19 cellular contexts compared by ENCODE assay signal in genomic region chr18:35938158-35938557, GRCh38.
DNase-seq lines count a peak whose midpoint lies in the region; ATAC-seq, FAIRE-seq and TF ChIP-seq lines count a peak whose summit lies in the region.
"Had no signal": no experiment of that assay in that cellular context is flagged by ENCODE, and none has a peak within 500 bp of the region (broad histone marks: within the 10 kb centered on the region; RNA-seq: fewer than 3 reads in every experiment).

No MANE protein-coding gene starts in this region.

- no peaks in the 10 kb centered on the region for H3K9me3 ChIP-seq in astrocyte (ENCODE audit: insufficient read depth, low read depth, low read length)
- H3K9me3 ChIP-seq in osteoblast (ENCODE audit: low read depth, low read length) = no peaks in the 10 kb centered on the region
- H3K9me3 ChIP-seq: gastroesophageal sphincter, psoas muscle had no signal

- H3K79me2 ChIP-seq in astrocyte (ENCODE audit: insufficient read depth, low read length) (no peaks in the 10 kb centered on the region), osteoblast (ENCODE audit: insufficient read depth, low read length) (no peaks in the 10 kb centered on the region)

- no peak overlapping the region for H3K9ac ChIP-seq in astrocyte (ENCODE audit: low read length)

- H3K4me3 ChIP-seq in astrocyte (ENCODE audit: insufficient read depth, low read depth, low read length) (no peak overlapping the region), osteoblast (ENCODE audit: insufficient read depth, low read length) (no peak overlapping the region)
- H3K4me3 ChIP-seq: gastroesophageal sphincter, psoas muscle had no signal

- TF ChIP-seq CTCF in astrocyte (IDR thresholded peaks at IDR 0.05; ENCODE audit: insufficient read depth, low read depth, low read length) (no peak), osteoblast (IDR thresholded peaks at IDR 0.05; ENCODE audit: extremely low read depth, low read depth, low read length) (no peak)

- H3K36me3 Mint-ChIP-seq in astrocyte (ENCODE audit: low read depth, unreplicated experiment) = no peaks in the 10 kb centered on the region

- no peak for FAIRE-seq in astrocyte (lab: Jason Lieb, UNC)

- H3K27me3 ChIP-seq in astrocyte (ENCODE audit: insufficient read depth, low read length) = no peaks in the 10 kb centered on the region
- no peaks in the 10 kb centered on the region for H3K27me3 ChIP-seq in osteoblast (ENCODE audit: insufficient read depth, low read length)
- H3K27me3 ChIP-seq: gastroesophageal sphincter had no signal

- H2AFZ ChIP-seq in astrocyte (ENCODE audit: low read depth, low read length) (no peak overlapping the region), osteoblast (ENCODE audit: low read length) (no peak overlapping the region)

- H3K4me1 ChIP-seq in astrocyte (ENCODE audit: insufficient read depth, low read length) = no peaks in the 10 kb centered on the region
- no peaks in the 10 kb centered on the region for H3K4me1 ChIP-seq in osteoblast (ENCODE audit: insufficient read depth, low read length)
- H3K4me1 ChIP-seq: psoas muscle had no signal

- no peak for ATAC-seq in SK-N-SH treated with all-trans-retinoic acid at 6 μM for 48 hours
- ATAC-seq: activated CD4-positive, alpha-beta T cell treated with anti-CD3 and anti-CD28 coated beads for 36 hours; gastroesophageal sphincter; psoas muscle had no signal

- in situ Hi-C loops in Caki2 (cut with HindIII; ENCODE audit: low pct_unique_long_range_greater_than_20kb, low sequenced_read_pairs) = no loop called here

- no peak for TF ChIP-seq RAD21 in Ishikawa (IDR thresholded peaks at IDR 0.05; ENCODE audit: low read depth)

- no peaks in the 10 kb centered on the region for H4K20me1 ChIP-seq in astrocyte (ENCODE audit: insufficient read depth, low read length)
- no peaks in the 10 kb centered on the region for H4K20me1 ChIP-seq in osteoblast (ENCODE audit: insufficient read depth, low read length)

- no peak overlapping the region for H3K4me2 ChIP-seq in astrocyte (ENCODE audit: low read length)
- H3K4me2 ChIP-seq in osteoblast (ENCODE audit: insufficient read depth, low read length) = no peak overlapping the region

- H3K27ac Mint-ChIP-seq in astrocyte (ENCODE audit: unreplicated experiment) = no peak overlapping the region
- H3K27ac Mint-ChIP-seq: activated CD4-positive, alpha-beta T cell treated with anti-CD3 and anti-CD28 coated beads for 36 hours; memory B cell; nephron had no signal

- H3K4me3 Mint-ChIP-seq in astrocyte (ENCODE audit: unreplicated experiment) = no peak overlapping the region
- H3K4me3 Mint-ChIP-seq: activated CD4-positive, alpha-beta T cell treated with anti-CD3 and anti-CD28 coated beads for 36 hours; memory B cell; nephron had no signal

- no peak overlapping the region for H3K27ac ChIP-seq in astrocyte (ENCODE audit: low read depth, low read length)
- H3K27ac ChIP-seq in osteoblast (ENCODE audit: low read depth, low read length) = no peak overlapping the region
- H3K27ac ChIP-seq: psoas muscle had no signal

- no peaks in the 10 kb centered on the region for H3K9me3 Mint-ChIP-seq in astrocyte (ENCODE audit: unreplicated experiment)
- H3K9me3 Mint-ChIP-seq: memory B cell, nephron had no signal

- 0 out of 2 replicates have a peak, but pooled peaks have one; percentile 9 for TF ChIP-seq EP300 in Ishikawa (IDR thresholded peaks at IDR 0.05; ENCODE audit: borderline replicate concordance)

- DNase-seq in Caki2 (ENCODE audit: low read depth) = peak; percentile 16
- DNase-seq in astrocyte (ENCODE audit: low read depth) = peak; percentile 56
- DNase-seq in foreskin melanocyte = peak; percentile 93
- DNase-seq in activated T-cell treated with anti-CD3 and anti-CD28 coated beads for 4 hours = no peak
- no peak for DNase-seq in osteoblast (ENCODE audit: insufficient read length, low spot score, missing footprints)
- DNase-seq in C1 segment of cervical spinal cord (lab: John Stamatoyannopoulos, UW) = no peak
- DNase-seq: activated CD4-positive, alpha-beta T cell treated with anti-CD3 and anti-CD28 coated beads for 36 hours; activated CD8-positive, alpha-beta memory T cell treated with anti-CD3 and anti-CD28 coated beads, Interleukin-2, amount 50 U/mL, for 48 hours; activated naive CD4-positive, alpha-beta T cell; effector CD8-positive, alpha-beta T cell; NCI-H1694; NCI-H774; psoas muscle; SHP77 treated with DMSO at 0.1 percent for 48 hours had no signal

- no peaks in the 10 kb centered on the region for H3K27me3 Mint-ChIP-seq in astrocyte (ENCODE audit: low read depth, unreplicated experiment)

- peaks cover 4% of the 10 kb centered on the region for H3K4me1 Mint-ChIP-seq in astrocyte (ENCODE audit: low read depth, unreplicated experiment)
- H3K4me1 Mint-ChIP-seq: activated CD4-positive, alpha-beta T cell treated with anti-CD3 and anti-CD28 coated beads for 36 hours; memory B cell; nephron had no signal

- H3K36me3 ChIP-seq in astrocyte (ENCODE audit: insufficient read depth, low read length) = no peaks in the 10 kb centered on the region
- no peaks in the 10 kb centered on the region for H3K36me3 ChIP-seq in osteoblast (ENCODE audit: insufficient read depth, low read length)
- H3K36me3 ChIP-seq: gastroesophageal sphincter had no signal

TF ChIP-seq in Ishikawa, 13 proteins besides CTCF, POLR2A, EP300 and RAD21 (continues in another document):
- TF ChIP-seq REST (IDR thresholded peaks at IDR 0.05; ENCODE audit: low read depth) (no peak), TAF1 (IDR thresholded peaks at IDR 0.05; ENCODE audit: low read depth) (no peak), MAX (IDR thresholded peaks at IDR 0.05) (no peak), ZBTB7A (IDR thresholded peaks at IDR 0.05; ENCODE audit: low read depth) (no peak)

TF ChIP-seq in SK-N-SH treated with all-trans-retinoic acid at 6 μM for 48 hours, 23 proteins besides CTCF, POLR2A, EP300 and RAD21 (continues in another document):
- TF ChIP-seq ZFP30 (CRISPR knock-in tag; IDR thresholded peaks at IDR 0.05) = no peak
- no peak for TF ChIP-seq ZFP3 (CRISPR knock-in tag; IDR thresholded peaks at IDR 0.05)
- no peak for TF ChIP-seq PPARA (CRISPR knock-in tag; IDR thresholded peaks at IDR 0.05; ENCODE audit: borderline replicate concordance)
- TF ChIP-seq CSRNP3 (CRISPR knock-in tag; IDR thresholded peaks at IDR 0.05) = no peak
- TF ChIP-seq POU6F1 (CRISPR knock-in tag; IDR thresholded peaks at IDR 0.05; ENCODE audit: borderline replicate concordance, low read depth) = no peak
- TF ChIP-seq ARNTL (CRISPR knock-in tag; IDR thresholded peaks at IDR 0.05; ENCODE audit: borderline replicate concordance, low read depth) = no peak
- TF ChIP-seq ESRRG (CRISPR knock-in tag; IDR thresholded peaks at IDR 0.05) = no peak
- no peak for TF ChIP-seq RARB (CRISPR knock-in tag; IDR thresholded peaks at IDR 0.05)
- TF ChIP-seq SNAI2 (CRISPR knock-in tag; IDR thresholded peaks at IDR 0.05) = no peak
- no peak for TF ChIP-seq OSR1 (CRISPR knock-in tag; IDR thresholded peaks at IDR 0.05)
- no peak for TF ChIP-seq TCF4 (CRISPR knock-in tag; IDR thresholded peaks at IDR 0.05; ENCODE audit: borderline replicate concordance)
- no peak for TF ChIP-seq PATZ1 (CRISPR knock-in tag; IDR thresholded peaks at IDR 0.05; ENCODE audit: borderline replicate concordance)

Comparison
In these comparisons a context has a peak if more than half of its experiments do, and no peak if none do; other contexts are left out.
1. DNase-seq: peak in Caki2 (single experiment), astrocyte (single experiment) and foreskin melanocyte (single experiment); none in activated T-cell treated with anti-CD3 and anti-CD28 coated beads for 4 hours (single experiment), osteoblast (single experiment) and C1 segment of cervical spinal cord (0 of 14).